ENCODE assay signal across 8 cellular contexts in the genomic region with DNA sequence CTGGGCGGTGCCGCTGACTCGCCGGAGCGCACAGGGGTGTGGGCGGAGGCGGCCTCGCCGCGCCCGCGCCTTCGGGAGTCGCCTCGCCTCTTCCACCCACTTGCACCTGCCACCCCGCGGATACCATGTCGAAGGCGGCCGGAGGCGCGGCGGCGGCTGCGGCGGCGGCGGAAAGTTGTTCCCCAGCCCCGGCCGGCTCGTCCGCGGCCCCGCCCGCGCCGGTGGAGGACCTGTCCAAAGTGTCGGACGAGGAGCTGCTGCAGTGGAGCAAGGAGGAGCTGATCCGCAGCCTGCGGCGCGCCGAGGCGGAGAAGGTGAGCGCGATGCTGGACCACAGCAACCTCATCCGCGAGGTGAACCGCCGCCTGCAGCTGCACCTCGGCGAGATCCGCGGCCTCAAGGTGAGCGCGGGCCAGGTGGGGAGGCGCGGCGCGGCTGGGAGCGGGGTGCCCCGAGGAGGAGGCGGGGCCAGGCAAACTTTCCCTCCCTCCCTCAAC. TPM values are rescaled to one million over a fixed set of nuclear protein-coding genes. Genes with fewer than 3 reads are reported as not detected.
DNase-seq lines count a peak whose midpoint lies in the region; ATAC-seq and TF ChIP-seq lines count a peak whose summit lies in the region.
"Had no signal": no experiment of that assay in that cellular context is flagged by ENCODE, and none has a peak within 500 bp of the region (broad histone marks: within the 10 kb centered on the region; RNA-seq: fewer than 3 reads in every experiment).

No MANE protein-coding gene starts in this region.

- TF ChIP-seq CTCF in body of pancreas (IDR thresholded peaks at IDR 0.05) (no peak), upper lobe of left lung (IDR thresholded peaks at IDR 0.05) (no peak)

- TF ChIP-seq EP300 in upper lobe of left lung (IDR thresholded peaks at IDR 0.05): no peak

- H3K36me3 ChIP-seq in body of pancreas (replicated peaks in 1 of 2; ENCODE audit: insufficient read depth in 1 of 2, low read depth in 2 of 2): no peaks in the 10 kb centered on the region
- no peaks in the 10 kb centered on the region for H3K36me3 ChIP-seq in upper lobe of left lung

- H3K27ac ChIP-seq in body of pancreas (no peak overlapping the region), upper lobe of left lung (peak overlapping the region; percentile 79 to 89 (median 86))

- 0 to 2% methylated on average over 11 to 52 of the region's 64 CpGs for WGBS in body of pancreas, 2 donors
- WGBS in upper lobe of left lung, 2 donors: 0% methylated on average over 3 to 22 of the region's 64 CpGs

- peaks cover 20% of the 10 kb centered on the region for H3K4me1 ChIP-seq in body of pancreas
- peaks cover 19 to 33% (median 26%) of the 10 kb centered on the region in 4 donors for H3K4me1 ChIP-seq in upper lobe of left lung

- peak; percentile 9 to 38 (median 28) for DNase-seq in body of pancreas
- no peak for DNase-seq in left lobe of liver (ENCODE audit: low spot score)
- peak; percentile 27 to 90 for DNase-seq in upper lobe of left lung
- DNase-seq in dedifferentiated amniotic fluid mesenchymal stem cell (ENCODE audit: extremely low spot score): no peak
- no peak for DNase-seq in NCI-H2029 treated with DMSO at 0.1 percent for 48 hours (lab: John Stamatoyannopoulos, UW)

- intact Hi-C loops in body of pancreas (cut with DNase I): loop anchor here (5.0 kb wide), 1 partner anchor 568 kb away; no protein-coding TSS in a partner anchor

- H3K4me3 ChIP-seq in body of pancreas: peak overlapping the region; percentile 20 to 60
- H3K4me3 ChIP-seq in upper lobe of left lung: peak overlapping the region; percentile 63 to 87 (median 78)

- H3K27me3 ChIP-seq in body of pancreas (peaks cover 0 to 5% of the 10 kb centered on the region in 2 donors), upper lobe of left lung (peaks cover 0 to 9% (median 4%) of the 10 kb centered on the region in 4 donors)

- TF ChIP-seq POLR2A in body of pancreas (IDR thresholded peaks at IDR 0.05) (no peak), upper lobe of left lung (IDR thresholded peaks at IDR 0.05) (no peak)

- peak; percentile 19 for ATAC-seq in GM18867 (IDR thresholded peaks at IDR 0.05; ENCODE audit: unreplicated experiment)
- peak; percentile 28 for ATAC-seq in HG03432 (IDR thresholded peaks at IDR 0.05; ENCODE audit: unreplicated experiment)
- peak; percentile 18 for ATAC-seq in body of pancreas
- peak; percentile 35 for ATAC-seq in left lobe of liver
- peak in 1 of 2 donors; percentile 13 for ATAC-seq in upper lobe of left lung (ENCODE audit: low FRiP score in 2 of 2)

- no peaks in the 10 kb centered on the region for H3K9me3 ChIP-seq in body of pancreas
- H3K9me3 ChIP-seq in upper lobe of left lung: no peaks in the 10 kb centered on the region

RNA-seq across cellular contexts. Expression of gene CCDC85A, which starts 0.8 kb away (rescaled TPM):
- total RNA-seq in body of pancreas (1 to 10 TPM; 2.3 to 2.6 TPM), left lobe of liver (0.08 TPM), upper lobe of left lung (10 to 100 TPM; 11.6 to 41.7 (median 26.1) TPM)
- total RNA-seq: SK-MEL-5 had no signal

Comparison
In these comparisons a context has a peak if more than half of its experiments do, and no peak if none do; other contexts are left out.
1. DNase-seq: peak in body of pancreas (4 of 4) and upper lobe of left lung (2 of 2); none in left lobe of liver (single experiment), dedifferentiated amniotic fluid mesenchymal stem cell (single experiment) and NCI-H2029 treated with DMSO at 0.1 percent for 48 hours (single experiment).
2. H3K27ac ChIP-seq: peak in upper lobe of left lung (4 of 4); none in body of pancreas (0 of 4).